8 cellular contexts compared by ENCODE assay signal in the genomic region with DNA sequence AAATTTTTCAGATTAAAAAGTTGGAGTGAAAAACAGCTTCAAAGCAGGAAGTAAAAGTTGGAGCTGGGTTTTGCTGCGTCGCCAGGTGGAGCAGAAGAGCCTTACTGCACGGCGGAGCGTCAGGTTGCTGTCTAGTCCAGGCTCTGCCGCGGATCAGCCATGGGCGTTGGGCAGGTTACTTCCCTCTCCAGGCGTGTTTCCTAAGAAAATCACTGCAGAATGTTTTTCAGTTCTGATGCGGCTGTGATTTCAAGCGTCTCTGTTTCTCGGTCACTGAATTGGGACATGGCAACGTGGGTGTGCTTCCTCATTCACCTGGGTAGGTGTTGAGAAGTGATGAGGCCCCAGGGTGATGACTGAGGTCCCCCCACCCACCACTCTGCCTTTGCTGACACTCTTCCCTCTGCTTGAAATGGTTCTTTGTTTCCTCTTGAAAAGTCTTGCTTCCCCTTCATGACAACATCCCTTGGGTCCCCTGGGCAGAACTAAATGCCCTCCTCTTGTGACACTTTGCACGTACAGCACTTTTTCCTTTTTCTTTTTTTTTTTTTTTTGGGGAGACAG. TPM values are rescaled to one million over a fixed set of nuclear protein-coding genes. Genes with fewer than 3 reads are reported as not detected.
DNase-seq lines count a peak whose midpoint lies in the region; ATAC-seq and TF ChIP-seq lines count a peak whose summit lies in the region.

No MANE protein-coding gene starts in this region.

- H3K9me3 ChIP-seq in CD4-positive, alpha-beta T cell (ENCODE audit: control insufficient read depth, low read length) = no peaks in the 10 kb centered on the region

- H3K27me3 ChIP-seq in CD4-positive, alpha-beta T cell (ENCODE audit: control insufficient read depth, insufficient read depth, low read length) = no peaks in the 10 kb centered on the region

- POLR2A ChIA-PET in CD4-positive, alpha-beta T cell (lab: Charles Lee) = interaction anchor here (0.6 to 49.3 kb wide), 7 partner anchors 11 to 165 kb away, joined by 3 to 1638 read pairs (median 6); a partner anchor contains a TSS
- POLR2A ChIA-PET in RWPE1 (lab: Yijun Ruan, JAX; ENCODE audit: low non-redundant PET) = no interaction called here

- no peaks in the 10 kb centered on the region for H3K9me3 Mint-ChIP-seq in CD4-positive, alpha-beta T cell
- peaks cover 14% of the 10 kb centered on the region for H3K9me3 Mint-ChIP-seq in type B pancreatic cell

- H3K27ac ChIP-seq in CD4-positive, alpha-beta T cell (ENCODE audit: low read depth, low read length) = peak overlapping the region; percentile 96
- H3K27ac ChIP-seq in RWPE1 = no peak overlapping the region

- ATAC-seq in CD4-positive, alpha-beta T cell (ENCODE audit: poor library complexity) = peak; percentile 6
- ATAC-seq in HG03039 (IDR thresholded peaks at IDR 0.05; ENCODE audit: unreplicated experiment) = peak; percentile 28
- no peak for ATAC-seq in left cardiac atrium

- H3K36me3 Mint-ChIP-seq in CD4-positive, alpha-beta T cell (ENCODE audit: low read depth) = peaks cover 94% of the 10 kb centered on the region
- peaks cover 17% of the 10 kb centered on the region for H3K36me3 Mint-ChIP-seq in type B pancreatic cell

- peaks cover 92% of the 10 kb centered on the region for H3K4me1 Mint-ChIP-seq in CD4-positive, alpha-beta T cell (ENCODE audit: low read depth)
- peaks cover 53% of the 10 kb centered on the region for H3K4me1 Mint-ChIP-seq in type B pancreatic cell (ENCODE audit: unreplicated experiment)

- intact Hi-C loops in CD4-positive, alpha-beta T cell (cut with DNase I, micrococcal nuclease) = loop anchor here (1.0 to 5.0 kb wide), 5 partner anchors 15 to 119 kb away; no protein-coding TSS in a partner anchor
- intact Hi-C loops in left cardiac atrium (cut with DNase I) = no loop called here

- peak; percentile 56 to 73 (median 62) for DNase-seq in CD4-positive, alpha-beta T cell
- DNase-seq in activated CD4-positive, alpha-beta T cell treated with anti-CD3 and anti-CD28 coated beads for 48 hours = peak; percentile 75
- DNase-seq in germinal center (ENCODE audit: low spot score) = peak; percentile 57
- no peak for DNase-seq in type B pancreatic cell (ENCODE audit: extremely low spot score, unreplicated experiment)
- no peak for DNase-seq in left cardiac atrium
- DNase-seq in RWPE1 (ENCODE audit: low spot score) = no peak
- no peak for DNase-seq in HuH-7.5 (ENCODE audit: low spot score)

- peak overlapping the region; percentile 98 for H3K27ac Mint-ChIP-seq in CD4-positive, alpha-beta T cell
- peak overlapping the region; percentile 63 for H3K27ac Mint-ChIP-seq in type B pancreatic cell

- peak; percentile 75 for TF ChIP-seq CTCF in CD4-positive, alpha-beta T cell (IDR thresholded peaks at IDR 0.05)
- no peak for TF ChIP-seq CTCF in type B pancreatic cell (conservative IDR thresholded peaks at IDR 0.05)
- no peak for TF ChIP-seq CTCF in RWPE1 (conservative IDR thresholded peaks at IDR 0.05; ENCODE audit: low read depth)

- H3K27me3 Mint-ChIP-seq in CD4-positive, alpha-beta T cell = no peaks in the 10 kb centered on the region
- no peaks in the 10 kb centered on the region for H3K27me3 Mint-ChIP-seq in type B pancreatic cell

- H3K4me3 Mint-ChIP-seq in CD4-positive, alpha-beta T cell = peak overlapping the region; percentile 84
- no peak overlapping the region for H3K4me3 Mint-ChIP-seq in type B pancreatic cell

- CTCF ChIA-PET in CD4-positive, alpha-beta T cell (lab: Charles Lee) = interaction anchor here (0.6 to 31.7 kb wide), 12 partner anchors 11 to 158 kb away, joined by 3 to 1090 read pairs (median 5); no protein-coding TSS in a partner anchor
- CTCF ChIA-PET in RWPE1 (lab: Yijun Ruan, JAX) = interaction anchor here (0.6 to 1.3 kb wide), 7 partner anchors 24 to 84 kb away, joined by 3 to 10 read pairs (median 4); no protein-coding TSS in a partner anchor

RNA-seq across cellular contexts. Expression of a gene that starts 7.6 kb away (rescaled TPM):
- total RNA-seq in CD4-positive, alpha-beta T cell = 100 to 1,000 TPM; 660 to 678 TPM
- total RNA-seq in type B pancreatic cell (ENCODE audit: low replicate concordance) (66.3 and 159 TPM in 2 replicates), left cardiac atrium (10 to 100 TPM; 48.3 to 58.8 TPM)

Comparison
In these comparisons a context has a peak if more than half of its experiments do, and no peak if none do; other contexts are left out.
1. ATAC-seq: peak in CD4-positive, alpha-beta T cell (single experiment) and HG03039 (single experiment); none in left cardiac atrium (0 of 2).
2. DNase-seq: peak in CD4-positive, alpha-beta T cell (10 of 10), activated CD4-positive, alpha-beta T cell treated with anti-CD3 and anti-CD28 coated beads for 48 hours (single experiment) and germinal center (single experiment); none in type B pancreatic cell (single experiment), left cardiac atrium (single experiment), RWPE1 (single experiment) and HuH-7.5 (single experiment).
3. intact Hi-C loops: an anchor here in CD4-positive, alpha-beta T cell (1.0 to 5.0 kb wide); none called in left cardiac atrium.